1 cellular context compared by ENCODE assay signal in genomic region chr11:134253189-134253993, GRCh38.
A peak's percentile ranks its signal among the peaks of the same experiment; 100 is the strongest.
TF ChIP-seq lines count a peak whose summit lies in the region.

TSS of gene ACAD8 (plus strand) at chr11:134253568. CDS start at chr11:134253601, 33 bp downstream.
TSS of gene THYN1 (minus strand) at chr11:134253352. CDS start at chr11:134252882, 470 bp downstream.

TF ChIP-seq in HepG2, 621 proteins besides CTCF, POLR2A, EP300 and RAD21 (continued from another document and continues in another):
- TF ChIP-seq ZNF597 (CRISPR knock-in tag; IDR thresholded peaks at IDR 0.05) (no peak), IRX3 (CRISPR knock-in tag; IDR thresholded peaks at IDR 0.05; ENCODE audit: borderline replicate concordance, low read depth) (no peak), ZNF335 (CRISPR knock-in tag; IDR thresholded peaks at IDR 0.05) (peak; percentile 81), ZNF768 (CRISPR knock-in tag; IDR thresholded peaks at IDR 0.05) (0 out of 2 replicates have a peak, but pooled peaks have one; percentile 19), SNAPC4 (CRISPR knock-in tag; IDR thresholded peaks at IDR 0.05) (no peak), ATF7-NPFF (CRISPR knock-in tag; IDR thresholded peaks at IDR 0.05; ENCODE audit: low read depth) (0 out of 2 replicates have a peak, but pooled peaks have one; percentile 13), ZFP37 (CRISPR knock-in tag; IDR thresholded peaks at IDR 0.05; ENCODE audit: borderline replicate concordance) (no peak), ZNF639 (CRISPR knock-in tag; conservative IDR thresholded peaks at IDR 0.05) (peak; percentile 71; the same call in 1 of the 2 replicates), XBP1 (CRISPR knock-in tag; IDR thresholded peaks at IDR 0.05) (no peak), MAF1 (CRISPR knock-in tag; IDR thresholded peaks at IDR 0.05; ENCODE audit: borderline replicate concordance) (no peak), HINFP (CRISPR knock-in tag; IDR thresholded peaks at IDR 0.05; ENCODE audit: low read depth) (peak; percentile 89), SNRNP70 (IDR thresholded peaks at IDR 0.05; ENCODE audit: low read depth, low read length) (no peak), ZSCAN25 (CRISPR knock-in tag; IDR thresholded peaks at IDR 0.05) (peak; percentile 52; the same call in 1 of the 2 replicates), ZNF616 (CRISPR knock-in tag; IDR thresholded peaks at IDR 0.05; ENCODE audit: low read depth) (no peak), ZNF510 (CRISPR knock-in tag; IDR thresholded peaks at IDR 0.05; ENCODE audit: low read depth) (no peak), ZIK1 (CRISPR knock-in tag; IDR thresholded peaks at IDR 0.05; ENCODE audit: borderline replicate concordance, low read depth) (peak; percentile 51; the same call in 1 of the 2 replicates), ZFP1 (CRISPR knock-in tag; IDR thresholded peaks at IDR 0.05) (0 out of 2 replicates have a peak, but pooled peaks have one; percentile 32), ZNF891 (CRISPR knock-in tag; IDR thresholded peaks at IDR 0.05) (0 out of 2 replicates have a peak, but pooled peaks have one; percentile 27), DR1 (CRISPR knock-in tag; IDR thresholded peaks at IDR 0.05) (no peak), ZNF737 (CRISPR knock-in tag; IDR thresholded peaks at IDR 0.05; ENCODE audit: borderline replicate concordance) (no peak), ZNF816 (CRISPR knock-in tag; IDR thresholded peaks at IDR 0.05; ENCODE audit: borderline replicate concordance) (no peak; the same call in 1 of the 2 replicates), SIX1 (CRISPR knock-in tag; IDR thresholded peaks at IDR 0.05; ENCODE audit: borderline replicate concordance) (no peak), ZNF780A (CRISPR knock-in tag; IDR thresholded peaks at IDR 0.05) (no peak), ZNF839 (CRISPR knock-in tag; IDR thresholded peaks at IDR 0.05; ENCODE audit: borderline replicate concordance) (no peak), ZNF441 (CRISPR knock-in tag; IDR thresholded peaks at IDR 0.05; ENCODE audit: borderline replicate concordance) (no peak), ZNF513 (CRISPR knock-in tag; conservative IDR thresholded peaks at IDR 0.05) (no peak), ZNF567 (CRISPR knock-in tag; IDR thresholded peaks at IDR 0.05; ENCODE audit: borderline replicate concordance) (no peak), RFX1 (IDR thresholded peaks at IDR 0.05) (no peak), WIZ (CRISPR knock-in tag; IDR thresholded peaks at IDR 0.05) (no peak), ZFP90 (CRISPR knock-in tag; IDR thresholded peaks at IDR 0.05; ENCODE audit: borderline replicate concordance) (0 out of 2 replicates have a peak, but pooled peaks have one; percentile 7), NFE2 (CRISPR knock-in tag; IDR thresholded peaks at IDR 0.05) (no peak), ZNF354B (CRISPR knock-in tag; IDR thresholded peaks at IDR 0.05) (no peak), RFX5 (IDR thresholded peaks at IDR 0.05; ENCODE audit: low read depth, low read length) (0 out of 2 replicates have a peak, but pooled peaks have one; percentile 23), TCF12 (IDR thresholded peaks at IDR 0.05) (no peak), TCF12 (CRISPR knock-in tag; IDR thresholded peaks at IDR 0.05) (no peak), ZNF577 (CRISPR knock-in tag; IDR thresholded peaks at IDR 0.05; ENCODE audit: borderline replicate concordance, low read depth) (no peak), SRY (CRISPR knock-in tag; IDR thresholded peaks at IDR 0.05) (0 out of 2 replicates have a peak, but pooled peaks have one; percentile 23), ZNF674 (CRISPR knock-in tag; IDR thresholded peaks at IDR 0.05; ENCODE audit: low read depth) (no peak), ZMYM2 (CRISPR knock-in tag; IDR thresholded peaks at IDR 0.05) (no peak), BRD4 (CRISPR knock-in tag; IDR thresholded peaks at IDR 0.05) (no peak), TOPORS (CRISPR knock-in tag; IDR thresholded peaks at IDR 0.05) (no peak), HNRNPL (IDR thresholded peaks at IDR 0.05; ENCODE audit: low read depth, low read length) (no peak), ZSCAN22 (CRISPR knock-in tag; IDR thresholded peaks at IDR 0.05) (no peak), GABPA (IDR thresholded peaks at IDR 0.05; ENCODE audit: low read depth, low read length) (no peak), GABPA (CRISPR knock-in tag; IDR thresholded peaks at IDR 0.05; ENCODE audit: low read depth) (peak; percentile 72), TRIM22 (IDR thresholded peaks at IDR 0.05) (no peak), RERE (CRISPR knock-in tag; IDR thresholded peaks at IDR 0.05; ENCODE audit: low read depth) (0 out of 2 replicates have a peak, but pooled peaks have one; percentile 27), ZNF30 (CRISPR knock-in tag; IDR thresholded peaks at IDR 0.05) (no peak; the same call in 1 of the 2 replicates), ZNF878 (CRISPR knock-in tag; IDR thresholded peaks at IDR 0.05) (0 out of 2 replicates have a peak, but pooled peaks have one; percentile 15), ZNF740 (CRISPR knock-in tag; IDR thresholded peaks at IDR 0.05) (no peak), ZNF749 (CRISPR knock-in tag; IDR thresholded peaks at IDR 0.05; ENCODE audit: borderline replicate concordance) (no peak)
